Comparison of ENCODE assay signal across 2 cellular contexts in genomic region chr19:8731428-8732169, GRCh38.
TF ChIP-seq lines count a peak whose summit lies in the region.

No MANE protein-coding gene starts in this region.

TF ChIP-seq in SK-N-SH, 30 proteins besides CTCF, POLR2A, EP300 and RAD21:
- TF ChIP-seq REST (IDR thresholded peaks at IDR 0.05; ENCODE audit: low read depth, low read length) (peak; percentile 86; the same call in 1 of the 2 replicates), MXI1 (IDR thresholded peaks at IDR 0.05; ENCODE audit: low read depth, low read length) (no peak)

TF ChIP-seq in Ishikawa, 13 proteins besides CTCF, POLR2A, EP300 and RAD21 (continued from another document):
- TF ChIP-seq, protein P1, sequence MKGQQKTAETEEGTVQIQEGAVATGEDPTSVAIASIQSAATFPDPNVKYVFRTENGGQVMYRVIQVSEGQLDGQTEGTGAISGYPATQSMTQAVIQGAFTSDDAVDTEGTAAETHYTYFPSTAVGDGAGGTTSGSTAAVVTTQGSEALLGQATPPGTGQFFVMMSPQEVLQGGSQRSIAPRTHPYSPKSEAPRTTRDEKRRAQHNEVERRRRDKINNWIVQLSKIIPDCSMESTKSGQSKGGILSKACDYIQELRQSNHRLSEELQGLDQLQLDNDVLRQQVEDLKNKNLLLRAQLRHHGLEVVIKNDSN (IDR thresholded peaks at IDR 0.05) = peak; percentile 79
- TF ChIP-seq FOXM1 (IDR thresholded peaks at IDR 0.05; ENCODE audit: borderline replicate concordance, low read depth) = no peak
